Comparison of ENCODE assay signal across 8 cellular contexts in the genomic region with DNA sequence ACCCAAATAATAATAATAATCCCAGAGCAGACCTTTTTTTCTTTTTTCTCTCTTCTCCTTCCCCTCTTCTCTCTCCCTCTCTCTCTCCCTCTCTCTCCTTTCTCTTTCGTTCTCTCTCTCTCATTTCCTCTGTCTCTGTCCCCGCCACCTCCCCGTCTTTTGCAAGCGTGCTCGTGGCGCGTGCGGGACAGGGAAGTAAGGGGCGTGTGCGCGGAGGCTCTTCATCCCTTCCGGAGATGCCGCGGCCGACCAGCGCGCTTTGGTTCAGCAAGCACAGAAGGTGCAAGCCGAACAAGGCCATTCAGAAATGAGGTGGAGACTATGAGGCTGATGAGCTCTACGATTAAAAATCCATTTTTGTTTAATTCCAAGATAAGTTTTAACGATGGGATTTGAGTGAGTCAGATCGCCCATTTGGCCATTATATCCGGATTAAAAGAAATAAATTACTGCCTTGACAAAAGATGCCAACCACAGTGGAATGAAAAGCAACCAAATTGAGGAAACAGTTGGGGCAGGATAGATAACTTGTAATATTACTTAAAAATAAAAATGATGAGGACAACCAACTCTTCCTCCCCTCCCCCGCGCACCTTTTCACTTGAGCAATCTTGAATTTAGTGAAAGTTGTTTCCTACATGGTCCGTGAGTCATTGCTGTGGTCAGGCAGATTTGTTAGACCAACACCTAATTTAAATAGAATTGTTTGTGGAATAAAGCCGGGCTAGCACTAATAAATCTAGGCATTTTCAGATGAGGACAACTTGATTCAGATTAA. TPM values are rescaled to one million over a fixed set of nuclear protein-coding genes. Genes with fewer than 3 reads are reported as not detected.
DNase-seq lines count a peak whose midpoint lies in the region; ATAC-seq, FAIRE-seq and TF ChIP-seq lines count a peak whose summit lies in the region.

No MANE protein-coding gene starts in this region.

- H3K36me3 ChIP-seq in GM12878 (ENCODE audit: control insufficient read depth in 2 of 2, insufficient read depth in 2 of 2, low read length in 1 of 2): no peaks in the 10 kb centered on the region
- H3K36me3 ChIP-seq in iPS-20b (ENCODE audit: insufficient read depth, low read depth, low read length): no peaks in the 10 kb centered on the region

- H3K27ac ChIP-seq in GM12878 (ENCODE audit: control insufficient read depth, insufficient read depth) (no peak overlapping the region), iPS-20b (ENCODE audit: low read length) (no peak overlapping the region)

- in situ Hi-C loops in GM12878 (cut with MboI): no loop called here

- peak; percentile 42 for ATAC-seq in GM12878
- ATAC-seq in HG02571 (IDR thresholded peaks at IDR 0.05; ENCODE audit: unreplicated experiment): no peak

- intact Hi-C loops in GM12878 (cut with micrococcal nuclease; ENCODE audit: unreplicated experiment): no loop called here

- no peaks in the 10 kb centered on the region; the same call in 1 of the 2 replicates for H4K20me1 ChIP-seq in GM12878 (ENCODE audit: control insufficient read depth, insufficient read depth)

- TF ChIP-seq CTCF in GM12878 (IDR thresholded peaks at IDR 0.05 in 2 of 3, conservative IDR thresholded peaks at IDR 0.05 in 1 of 3; ENCODE audit: control insufficient read depth in 2 of 3, extremely low read depth in 1 of 3, insufficient read depth in 1 of 3, low read depth in 3 of 3, low read length in 3 of 3): no peak

- FAIRE-seq in GM12878 (lab: Jason Lieb, UNC): no peak

- no peaks in the 10 kb centered on the region for H3K27me3 Mint-ChIP-seq in T-helper 1 cell treated with Interleukin-12 subunit alpha and Interleukin-12 subunit beta and Interleukin-4 antibody, amounts not matched to agents 30 μg/mL and 1 μg/mL, for 36 hours (ENCODE audit: low read depth)

- DNase-seq in NCI-H82 (lab: John Stamatoyannopoulos, UW): peak; percentile 20
- no peak for DNase-seq in NCI-H82 treated with DMSO at 0.1 percent for 48 hours (lab: John Stamatoyannopoulos, UW; ENCODE audit: unreplicated experiment)
- DNase-seq in GM12878 (ENCODE audit: low read depth, low spot score): no peak
- DNase-seq in stimulated activated CD4-positive, alpha-beta T cell treated with anti-CD3 and anti-CD28 coated beads, Interleukin-12 subunit alpha, Interleukin-12 subunit beta, amount 100 ng/mL, for 4 hours: peak; percentile 44
- no peak for DNase-seq in cerebellar cortex (ENCODE audit: low spot score)

- H2AFZ ChIP-seq in GM12878 (ENCODE audit: control insufficient read depth, low read depth, low read length): no peak overlapping the region

- RAD21 ChIA-PET in GM12878 (lab: Charles Lee; ENCODE audit: unreplicated experiment): no interaction called here

- H3K9ac ChIP-seq in GM12878 (ENCODE audit: control insufficient read depth, insufficient read depth, low read length) (no peak overlapping the region), iPS-20b (ENCODE audit: low read depth, low read length) (no peak overlapping the region)

- no peaks in the 10 kb centered on the region for H3K9me3 Mint-ChIP-seq in T-helper 1 cell treated with Interleukin-12 subunit alpha and Interleukin-12 subunit beta and Interleukin-4 antibody, amounts not matched to agents 30 μg/mL and 1 μg/mL, for 36 hours

- peak overlapping the region; percentile 92 for H3K4me3 Mint-ChIP-seq in T-helper 1 cell treated with Interleukin-12 subunit alpha and Interleukin-12 subunit beta and Interleukin-4 antibody, amounts not matched to agents 30 μg/mL and 1 μg/mL, for 36 hours

- WGBS in GM12878 (ENCODE audit: insufficient coverage, insufficient replicate concordance, low lambda C conversion rate, missing lambda C conversion rate): 20% methylated on average over 26 of the region's 26 CpGs

- no peak overlapping the region for H3K4me3 ChIP-seq in GM12878
- peak overlapping the region; percentile 83 for H3K4me3 ChIP-seq in iPS-20b (ENCODE audit: low read length)

- H3K4me1 ChIP-seq in GM12878 (ENCODE audit: control insufficient read depth, insufficient read depth, low read length) (peaks cover 10% of the 10 kb centered on the region), iPS-20b (ENCODE audit: insufficient read depth, low read length) (peaks cover 23% of the 10 kb centered on the region)

- no peak for TF ChIP-seq RAD21 in GM12878 (IDR thresholded peaks at IDR 0.05; ENCODE audit: insufficient read depth, low read depth, low read length)

- H3K27me3 ChIP-seq in GM12878 (replicated peaks in 1 of 2; ENCODE audit: control insufficient read depth in 2 of 2, insufficient read depth in 2 of 2, low read length in 1 of 2): peaks cover 12 to 19% of the 10 kb centered on the region in 2 experiments
- peaks cover 38% of the 10 kb centered on the region for H3K27me3 ChIP-seq in iPS-20b (ENCODE audit: insufficient read depth, low read length)

- H3K36me3 Mint-ChIP-seq in T-helper 1 cell treated with Interleukin-12 subunit alpha and Interleukin-12 subunit beta and Interleukin-4 antibody, amounts not matched to agents 30 μg/mL and 1 μg/mL, for 36 hours (ENCODE audit: low read depth): peaks cover 2% of the 10 kb centered on the region

- CTCF ChIA-PET in GM12878 (lab: Yijun Ruan, JAX): interaction anchor here (1.0 to 2.8 kb wide), 3 partner anchors 9 to 324 kb away, joined by 3 to 12 read pairs (median 4); no protein-coding TSS in a partner anchor

- H3K9me3 ChIP-seq in GM12878 (replicated peaks; ENCODE audit: control insufficient read depth, insufficient read depth, low read length) (no peaks in the 10 kb centered on the region), iPS-20b (ENCODE audit: insufficient read depth, low read depth, low read length) (no peaks in the 10 kb centered on the region)

- no peaks in the 10 kb centered on the region for H3K79me2 ChIP-seq in GM12878 (ENCODE audit: control insufficient read depth, insufficient read depth, low read length)

- no peak for TF ChIP-seq EP300 in GM12878 (IDR thresholded peaks at IDR 0.05; ENCODE audit: borderline replicate concordance in 1 of 2, control insufficient read depth in 1 of 2, low read depth in 2 of 2, low read length in 2 of 2)

- POLR2A ChIA-PET in GM12878 (lab: Charles Lee): no interaction called here

- no TSS peak for BruUV-seq in GM12878 (replicated peaks; lab: Mats Ljungman, UMichigan)

- H3K27ac Mint-ChIP-seq in T-helper 1 cell treated with Interleukin-12 subunit alpha and Interleukin-12 subunit beta and Interleukin-4 antibody, amounts not matched to agents 30 μg/mL and 1 μg/mL, for 36 hours: peak overlapping the region; percentile 81

- SMC1A ChIA-PET in GM12878 (lab: Charles Lee; ENCODE audit: uncharacterized antibody, unreplicated experiment): interaction anchor here (1.3 to 2.2 kb wide), 2 partner anchors 9 to 16 kb away, joined by 4 read pairs; no protein-coding TSS in a partner anchor

- H3K4me2 ChIP-seq in GM12878 (ENCODE audit: control insufficient read depth, insufficient read depth): peak overlapping the region; percentile 58

- H3K4me1 Mint-ChIP-seq in T-helper 1 cell treated with Interleukin-12 subunit alpha and Interleukin-12 subunit beta and Interleukin-4 antibody, amounts not matched to agents 30 μg/mL and 1 μg/mL, for 36 hours (ENCODE audit: low read depth): peaks cover 67% of the 10 kb centered on the region

- no peak for TF ChIP-seq POLR2A in GM12878 (IDR thresholded peaks at IDR 0.05; ENCODE audit: low read depth, low read length)

TF ChIP-seq in GM12878, 131 proteins besides CTCF, POLR2A, EP300 and RAD21 (continues in another document):
- TF ChIP-seq PBX3 (IDR thresholded peaks at IDR 0.05; ENCODE audit: insufficient replicate concordance, low read depth, low read length): no peak

RNA-seq across cellular contexts. Expression of gene AMIGO2, which starts 1.2 kb away (rescaled TPM):
- not detected in 2 replicates for total RNA-seq in GM12878 (2013; cell fraction: nucleolus; rRNA removed)
- not detected in 2 replicates for total RNA-seq in GM12878 (2014; rRNA removed)
- not detected in 2 replicates for total RNA-seq in GM12878 (2014; rRNA removed; fragmentation: Illumina TruSeq; extraction: Trizol)
- total RNA-seq in GM12878 (2021): 0.08 and 0.15 TPM in 2 replicates
- polyA plus RNA-seq in GM12878 (2011; ENCODE audit: low read depth): not detected
- polyA plus RNA-seq in GM12878 (2011; rRNA removed): 0.11 and 0.20 TPM in 2 replicates
- polyA plus RNA-seq in GM12878 (2011; cell fraction: cytosol; rRNA removed): 0.06 and 0.07 TPM in 2 replicates
- polyA plus RNA-seq in GM12878 (2011; cell fraction: nucleus; rRNA removed): 0.10 and 0.18 TPM in 2 replicates
- not detected in 2 replicates for polyA plus RNA-seq in GM12878 (2012)
- not detected in 2 replicates for polyA plus RNA-seq in GM12878 (2014; fragmentation: Illumina TruSeq; extraction: Trizol)
- not detected for polyA plus RNA-seq in GM12878 (2014; fragmentation: Nextera tagmentation; extraction: Ambion mirVana)
- polyA plus RNA-seq in GM12878 (2014; rRNA removed): 0.03 TPM in 2 replicates
- not detected for polyA plus RNA-seq in GM12878 (2016; fragmentation: Nextera tagmentation; extraction: Ambion mirVana)
- not detected in 2 replicates for polyA minus RNA-seq in GM12878 (2011; rRNA and poly(A)+ RNA removed)
- 0.42 TPM in 1 of 2 replicates, not detected in the other for polyA minus RNA-seq in GM12878 (2011; cell fraction: cytosol; rRNA and poly(A)+ RNA removed)
- 0.19 TPM in 1 of 2 replicates, not detected in the other for polyA minus RNA-seq in GM12878 (2011; cell fraction: nucleus; rRNA and poly(A)+ RNA removed)

RNA-seq across cellular contexts. Expression of gene PCED1B, which starts 1.5 kb away (rescaled TPM):
- 0.59 and 0.81 TPM in 2 replicates for total RNA-seq in GM12878 (2013; cell fraction: nucleolus; rRNA removed)
- total RNA-seq in GM12878 (2014; rRNA removed) (2.2 and 4.2 TPM in 2 replicates), GM12878 (2014; rRNA removed; fragmentation: Illumina TruSeq; extraction: Trizol) (2.2 and 2.3 TPM in 2 replicates), GM12878 (2021) (8.5 and 8.8 TPM in 2 replicates)
- polyA plus RNA-seq in GM12878 (2011; ENCODE audit: low read depth): 0.66 TPM
- polyA plus RNA-seq in GM12878 (2011; rRNA removed) (0.49 and 1.7 TPM in 2 replicates), GM12878 (2014; fragmentation: Illumina TruSeq; extraction: Trizol) (2.8 and 5.2 TPM in 2 replicates), GM12878 (2014; fragmentation: Nextera tagmentation; extraction: Ambion mirVana) (1 to 10 TPM in 1 of 2 experiments, under 1 TPM in 1; 0.80 to 1.8 TPM), GM12878 (2014; rRNA removed) (4.9 and 5.4 TPM in 2 replicates), GM12878 (2016; fragmentation: Nextera tagmentation; extraction: Ambion mirVana) (1 to 10 TPM; 2.8 to 3.3 TPM)
- 1.5 and 2.2 TPM in 2 replicates for polyA plus RNA-seq in GM12878 (2011; cell fraction: cytosol; rRNA removed)
- 1.8 and 2.5 TPM in 2 replicates for polyA plus RNA-seq in GM12878 (2011; cell fraction: nucleus; rRNA removed)
- 1.8 and 2.1 TPM in 2 replicates for polyA plus RNA-seq in GM12878 (2012)
- polyA minus RNA-seq in GM12878 (2011; rRNA and poly(A)+ RNA removed): 0.88 and 1.2 TPM in 2 replicates
- polyA minus RNA-seq in GM12878 (2011; cell fraction: cytosol; rRNA and poly(A)+ RNA removed): 1.4 TPM in 1 of 2 replicates, not detected in the other
- polyA minus RNA-seq in GM12878 (2011; cell fraction: nucleus; rRNA and poly(A)+ RNA removed): 0.24 and 1.1 TPM in 2 replicates

Comparison
In these comparisons a context has a peak if more than half of its experiments do, and no peak if none do; other contexts are left out.
1. DNase-seq: peak in NCI-H82 (single experiment) and stimulated activated CD4-positive, alpha-beta T cell treated with anti-CD3 and anti-CD28 coated beads, Interleukin-12 subunit alpha, Interleukin-12 subunit beta, amount 100 ng/mL, for 4 hours (single experiment); none in NCI-H82 treated with DMSO at 0.1 percent for 48 hours (single experiment), GM12878 (single experiment) and cerebellar cortex (single experiment).